In genomic region chr6:121686611-121687023, GRCh38 we compare ENCODE assay signal across 1 cellular context.
A peak's percentile ranks its signal among the peaks of the same experiment; 100 is the strongest.
TF ChIP-seq lines count a peak whose summit lies in the region.

No MANE protein-coding gene starts in this region.

TF ChIP-seq in K562, 482 proteins besides CTCF, POLR2A, EP300 and RAD21 (continued from another document and continues in another):
- no peak for TF ChIP-seq CHD7 (IDR thresholded peaks at IDR 0.05; ENCODE audit: low read depth, low read length)
- no peak for TF ChIP-seq TCF7L2 (IDR thresholded peaks at IDR 0.05; ENCODE audit: low read depth, low read length)
- no peak for TF ChIP-seq PCBP2 (IDR thresholded peaks at IDR 0.05; ENCODE audit: low read depth, low read length, poor library complexity, severe bottlenecking)
- TF ChIP-seq FOXJ2 (tag; IDR thresholded peaks at IDR 0.05): no peak
- no peak for TF ChIP-seq TRIM24 (IDR thresholded peaks at IDR 0.05)
- no peak for TF ChIP-seq TFE3 (CRISPR knock-in tag; IDR thresholded peaks at IDR 0.05)
- TF ChIP-seq YBX1 (IDR thresholded peaks at IDR 0.05): no peak
- 0 out of 2 replicates have a peak, but pooled peaks have one; percentile 6 for TF ChIP-seq GMEB1 (CRISPR knock-in tag; IDR thresholded peaks at IDR 0.05)
- TF ChIP-seq EZH2 (IDR thresholded peaks at IDR 0.05; ENCODE audit: borderline replicate concordance, low read depth, low read length): no peak
- no peak for TF ChIP-seq CREB3 (tag; conservative IDR thresholded peaks at IDR 0.05; ENCODE audit: low read depth)
- no peak for TF ChIP-seq ZNF124 (CRISPR knock-in tag; IDR thresholded peaks at IDR 0.05)
- peak; percentile 66 for TF ChIP-seq MGA (IDR thresholded peaks at IDR 0.05)
- TF ChIP-seq ZBTB1 (CRISPR knock-in tag; IDR thresholded peaks at IDR 0.05; ENCODE audit: borderline replicate concordance, low read depth): no peak
- TF ChIP-seq HMGN3 (IDR thresholded peaks at IDR 0.05; ENCODE audit: borderline replicate concordance, extremely low read depth, insufficient read length, low read depth, low read length): no peak
- no peak for TF ChIP-seq CBX1 (IDR thresholded peaks at IDR 0.05; ENCODE audit: low read depth)
- TF ChIP-seq NR2C2 (CRISPR knock-in tag; IDR thresholded peaks at IDR 0.05): no peak
- no peak for TF ChIP-seq NR2C2 (tag; IDR thresholded peaks at IDR 0.05)
- no peak for TF ChIP-seq ARID2 (IDR thresholded peaks at IDR 0.05)
- TF ChIP-seq ZNF121 (CRISPR knock-in tag; conservative IDR thresholded peaks at IDR 0.05): no peak
- TF ChIP-seq JUND (IDR thresholded peaks at IDR 0.05; ENCODE audit: borderline replicate concordance, low read depth, low read length): no peak
- TF ChIP-seq JUND (tag; IDR thresholded peaks at IDR 0.05; ENCODE audit: borderline replicate concordance, low read depth, low read length): no peak
- no peak for TF ChIP-seq ZFPM2 (CRISPR knock-in tag; IDR thresholded peaks at IDR 0.05)
- no peak for TF ChIP-seq ZNF785 (CRISPR knock-in tag; IDR thresholded peaks at IDR 0.05)
- TF ChIP-seq KLF6 (CRISPR knock-in tag; IDR thresholded peaks at IDR 0.05; ENCODE audit: borderline replicate concordance): no peak
